Comparison of ENCODE assay signal across 8 cellular contexts in the genomic region with DNA sequence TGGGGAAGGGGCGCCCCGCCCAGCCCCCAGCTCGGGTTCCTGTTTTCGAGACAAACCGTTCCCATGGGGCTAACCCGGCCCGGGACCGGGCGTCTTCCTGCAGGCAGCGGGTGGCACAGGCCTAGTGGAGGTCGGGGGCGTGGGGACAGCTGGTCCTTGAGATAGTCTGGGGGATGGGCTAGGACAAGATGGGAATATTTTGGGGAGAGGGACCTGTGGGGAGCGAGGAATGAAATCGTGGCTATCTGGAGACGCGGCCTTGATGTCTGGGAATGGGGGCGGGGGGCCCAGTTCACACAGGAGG. TPM values are rescaled to one million over a fixed set of nuclear protein-coding genes. Genes with fewer than 3 reads are reported as not detected.
DNase-seq lines count a peak whose midpoint lies in the region; ATAC-seq and TF ChIP-seq lines count a peak whose summit lies in the region.

No MANE protein-coding gene starts in this region.

- 1% methylated on average over 13 to 17 of the region's 17 CpGs for WGBS in testis, 2 donors

- H3K9ac ChIP-seq in muscle layer of colon (ENCODE audit: low read length), result peak overlapping the region; percentile 78

- H3K4me1 ChIP-seq in muscle layer of colon (ENCODE audit: insufficient read depth, low read length), result peaks cover 26% of the 10 kb centered on the region
- peaks cover 30% of the 10 kb centered on the region for H3K4me1 ChIP-seq in testis

- DNase-seq in NK-92 treated with Interleukin-12 subunit alpha and Interleukin-12 subunit beta, amount 100 ng/mL, for 24 hours (lab: John Stamatoyannopoulos, UW), result peak; percentile 65
- DNase-seq in NK-92 (lab: John Stamatoyannopoulos, UW; ENCODE audit: unreplicated experiment) (no peak), dorsolateral prefrontal cortex (peak in 3 of 10 donors; percentile 48 to 55 (median 55)), testis (peak; percentile 65), D341Med (ENCODE audit: low spot score) (no peak)
- peak; percentile 67 for DNase-seq in activated CD4-positive, CD25-positive, alpha-beta regulatory T cell treated with anti-CD3 and anti-CD28 coated beads, Interleukin-2, amount 50 U/mL, for 72 hours

- H3K9me3 ChIP-seq in muscle layer of colon (ENCODE audit: low read length), result no peaks in the 10 kb centered on the region
- no peaks in the 10 kb centered on the region for H3K9me3 ChIP-seq in testis

- intact Hi-C loops in dorsolateral prefrontal cortex (cut with DNase I), result no loop called here
- intact Hi-C loops in testis (cut with DNase I; ENCODE audit: low total_unique reads), result no loop called here

- peaks cover 0 to 16% (median 0%) of the 10 kb centered on the region in 45 donors for H3K27me3 ChIP-seq in dorsolateral prefrontal cortex
- peaks cover 0 to 7% of the 10 kb centered on the region in 2 donors for H3K27me3 ChIP-seq in muscle layer of colon (ENCODE audit: control insufficient read depth in 1 of 2, insufficient read depth in 2 of 2, low read length in 2 of 2)
- no peaks in the 10 kb centered on the region for H3K27me3 ChIP-seq in testis

- TF ChIP-seq CTCF in dorsolateral prefrontal cortex (IDR thresholded peaks at IDR 0.05 in 54 of 56, conservative IDR thresholded peaks at IDR 0.05 in 2 of 56; ENCODE audit: low read depth in 1 of 56, partially characterized antibody in 56 of 56) (peak in 1 of 56 donors; percentile 8), testis (IDR thresholded peaks at IDR 0.05) (no peak)

- TF ChIP-seq POLR2A in testis (IDR thresholded peaks at IDR 0.05), result no peak

- H3K27ac ChIP-seq in dorsolateral prefrontal cortex (peak overlapping the region in 58 of 59 donors; percentile 51 to 95 (median 88)), muscle layer of colon (ENCODE audit: low read depth, low read length) (peak overlapping the region; percentile 92), testis (peak overlapping the region; percentile 83 to 92)

- ATAC-seq in GM19455 (IDR thresholded peaks at IDR 0.05; ENCODE audit: unreplicated experiment), result no peak

- H3K36me3 ChIP-seq in muscle layer of colon (ENCODE audit: insufficient read depth, low read length) (peaks cover under 1% of the 10 kb centered on the region), testis (ENCODE audit: low read depth, missing control alignments) (no peaks in the 10 kb centered on the region)

- H3K4me3 ChIP-seq in dorsolateral prefrontal cortex (peak overlapping the region; percentile 28 to 73 (median 60)), muscle layer of colon (ENCODE audit: low read depth in 1 of 2, low read length in 2 of 2) (peak overlapping the region; percentile 64 to 74), testis (peak overlapping the region; percentile 54 to 61)

RNA-seq across cellular contexts. Expression of a gene that starts 1.2 kb away (rescaled TPM):
- total RNA-seq in dorsolateral prefrontal cortex, result 10 to 100 TPM; 15.2 to 58.6 (median 32.8) TPM
- total RNA-seq in testis, result 10 to 100 TPM; 24.0 to 26.3 TPM
- polyA plus RNA-seq in testis (ENCODE audit: insufficient read depth, low read depth, low replicate concordance), result 14.4 TPM

RNA-seq across cellular contexts. Expression of a gene that starts 14.6 kb away (rescaled TPM):
- total RNA-seq in dorsolateral prefrontal cortex (10 to 100 TPM in 111 of 120 experiments, 1 to 10 TPM in 9; 4.6 to 94.1 (median 19.4) TPM), testis (10 to 100 TPM; 12.1 to 14.4 TPM)
- 14.2 TPM for polyA plus RNA-seq in testis (ENCODE audit: insufficient read depth, low read depth, low replicate concordance)

RNA-seq across cellular contexts. Expression of a gene that starts 22.2 kb away (rescaled TPM):
- 100 to 1,000 TPM; 116 to 339 (median 247) TPM for total RNA-seq in dorsolateral prefrontal cortex
- 10 to 100 TPM; 32.6 to 40.1 TPM for total RNA-seq in testis
- 46.8 TPM for polyA plus RNA-seq in testis (ENCODE audit: insufficient read depth, low read depth, low replicate concordance)

RNA-seq across cellular contexts. Expression of a gene that starts 33.2 kb away (rescaled TPM):
- 100 to 1,000 TPM; 198 to 357 (median 281) TPM for total RNA-seq in dorsolateral prefrontal cortex
- 100 to 1,000 TPM; 431 to 499 TPM for total RNA-seq in testis
- polyA plus RNA-seq in testis (ENCODE audit: insufficient read depth, low read depth, low replicate concordance), result 455 TPM

RNA-seq across cellular contexts. Expression of a gene that starts 57.8 kb away (rescaled TPM):
- 10 to 100 TPM; 26.4 to 59.7 (median 38.5) TPM for total RNA-seq in dorsolateral prefrontal cortex
- total RNA-seq in testis, result 10 to 100 TPM; 27.7 to 29.8 TPM
- polyA plus RNA-seq in testis (ENCODE audit: insufficient read depth, low read depth, low replicate concordance), result 14.9 TPM

Comparison
In these comparisons a context has a peak if more than half of its experiments do, and no peak if none do; other contexts are left out.
1. DNase-seq: peak in NK-92 treated with Interleukin-12 subunit alpha and Interleukin-12 subunit beta, amount 100 ng/mL, for 24 hours (single experiment), activated CD4-positive, CD25-positive, alpha-beta regulatory T cell treated with anti-CD3 and anti-CD28 coated beads, Interleukin-2, amount 50 U/mL, for 72 hours (single experiment) and testis (single experiment); none in NK-92 (single experiment) and D341Med (single experiment).
2. Peak in every context shown above with its lines, with median percentiles within 50 percentile points of each other: H3K27ac ChIP-seq and H3K4me3 ChIP-seq.